ENCODE assay signal across 8 cellular contexts in the genomic region with DNA sequence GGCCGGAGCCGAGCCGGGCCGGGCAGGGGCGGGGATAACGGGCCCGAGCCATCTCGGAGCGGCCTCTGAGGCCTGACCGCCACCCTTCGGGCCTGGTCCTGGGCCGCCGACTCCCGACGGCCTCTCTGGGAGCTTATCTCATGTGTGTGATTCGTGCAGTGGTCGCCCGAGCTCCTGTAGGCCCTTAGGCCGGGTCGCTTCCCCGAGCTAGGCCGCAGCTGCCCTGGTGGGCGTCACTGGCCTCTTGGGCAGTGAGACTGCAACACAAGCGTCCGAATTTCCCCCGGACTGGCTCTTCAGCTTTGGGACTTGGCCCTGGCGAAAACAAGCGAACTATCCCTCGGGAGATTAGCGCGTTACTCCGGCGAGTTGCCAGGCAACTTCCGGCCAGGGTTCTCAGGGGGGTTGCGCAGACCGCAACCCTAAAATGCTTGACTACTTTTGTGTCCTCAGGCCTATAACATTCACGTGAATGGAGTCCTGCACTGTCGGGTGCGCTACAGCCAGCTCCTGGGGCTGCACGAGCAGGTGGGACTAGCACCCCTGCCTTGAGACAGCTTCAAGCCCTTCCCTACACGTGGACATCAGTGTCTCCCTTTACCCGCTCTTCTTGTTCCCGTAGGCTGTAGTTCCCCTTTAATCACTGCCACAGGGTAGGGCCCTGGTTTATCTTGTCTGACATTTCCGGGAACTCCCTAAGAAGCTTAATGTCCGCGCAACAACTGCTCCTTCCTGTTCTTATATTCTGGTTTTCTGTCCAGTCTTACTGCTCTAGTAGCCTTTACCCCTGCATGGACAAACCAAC. TPM values are rescaled to one million over a fixed set of nuclear protein-coding genes. Genes with fewer than 3 reads are reported as not detected.
A peak's percentile ranks its signal among the peaks of the same experiment; 100 is the strongest.
DNase-seq lines count a peak whose midpoint lies in the region; ATAC-seq lines count a peak whose summit lies in the region.

No MANE protein-coding gene starts in this region.

- H3K9me3 ChIP-seq in ES-I3 (ENCODE audit: control insufficient read depth, insufficient read depth, low read length) (no peaks in the 10 kb centered on the region), HUES48 (ENCODE audit: control insufficient read depth, insufficient read depth, low read length) (no peaks in the 10 kb centered on the region), ectodermal cell (ENCODE audit: control insufficient read depth, low read length) (no peaks in the 10 kb centered on the region)

- H3K27me3 ChIP-seq in HUES48 (ENCODE audit: control insufficient read depth, insufficient read depth, low read length) (no peaks in the 10 kb centered on the region), ectodermal cell (ENCODE audit: control insufficient read depth, insufficient read depth, low read length, poor library complexity, severe bottlenecking) (no peaks in the 10 kb centered on the region)

- peak; percentile 28 for ATAC-seq in GM21423 (IDR thresholded peaks at IDR 0.05; ENCODE audit: unreplicated experiment)

- H3K4me3 ChIP-seq in HUES48 (ENCODE audit: low read depth, low read length) = peak overlapping the region; percentile 73
- H3K4me3 ChIP-seq in ectodermal cell (ENCODE audit: insufficient read depth, low read depth, low read length) = peak overlapping the region; percentile 88

- DNase-seq in T-helper 9 cell = peak; percentile 15
- peak; percentile 46 for DNase-seq in medulla oblongata (ENCODE audit: extremely low spot score)
- DNase-seq in HPDE6-E6E7 (ENCODE audit: extremely low spot score) = no peak

- WGBS in ectodermal cell, 2 experiments = 5 to 6% methylated on average over 46 of the region's 46 CpGs

- H3K4me1 ChIP-seq in ES-I3 (ENCODE audit: insufficient read depth, low read length) (peaks cover 18% of the 10 kb centered on the region), HUES48 (ENCODE audit: control insufficient read depth, insufficient read depth, low read length) (peaks cover 3% of the 10 kb centered on the region; the same call in 1 of the 2 replicates), ectodermal cell (ENCODE audit: control insufficient read depth, insufficient read depth, low read length) (peaks cover 14% of the 10 kb centered on the region)

- H3K36me3 ChIP-seq in ES-I3 (ENCODE audit: insufficient read depth, low read length) = peaks cover 35% of the 10 kb centered on the region
- H3K36me3 ChIP-seq in HUES48 (ENCODE audit: control insufficient read depth, insufficient read depth, low read length) = peaks cover 66% of the 10 kb centered on the region
- H3K36me3 ChIP-seq in ectodermal cell (ENCODE audit: control insufficient read depth, insufficient read depth, low read length) = peaks cover 48% of the 10 kb centered on the region

- H3K27ac ChIP-seq in HUES48 (ENCODE audit: low read depth, low read length) (peak overlapping the region; percentile 65), ectodermal cell (ENCODE audit: insufficient read depth, low read depth, low read length, poor library complexity, severe bottlenecking) (peak overlapping the region; percentile 53), temporal lobe (ENCODE audit: low read depth, low read length) (peak overlapping the region; percentile 81)

- H3K9ac ChIP-seq in ES-I3 (ENCODE audit: low read depth, low read length) (peak overlapping the region; percentile 88), HUES48 (ENCODE audit: low read depth, low read length) (peak overlapping the region; percentile 75)

RNA-seq across cellular contexts. Expression of gene SNX17, which starts 0.6 kb away (rescaled TPM):
- 83.8 TPM for polyA plus RNA-seq in ectodermal cell (2013, experiment 1 of 4)
- 92.4 TPM for polyA plus RNA-seq in ectodermal cell (2013, experiment 2 of 4)
- 65.9 TPM for polyA plus RNA-seq in ectodermal cell (2013, experiment 3 of 4)
- 75.7 TPM for polyA plus RNA-seq in ectodermal cell (2013, experiment 4 of 4)
- total RNA-seq in temporal lobe = 38.8 TPM

RNA-seq across cellular contexts. Expression of gene EIF2B4, which starts 0.9 kb away (rescaled TPM):
- polyA plus RNA-seq in ectodermal cell (2013, experiment 1 of 4) = 64.2 TPM
- polyA plus RNA-seq in ectodermal cell (2013, experiment 2 of 4) = 65.0 TPM
- polyA plus RNA-seq in ectodermal cell (2013, experiment 3 of 4) = 51.2 TPM
- 60.3 TPM for polyA plus RNA-seq in ectodermal cell (2013, experiment 4 of 4)
- 12.3 TPM for total RNA-seq in temporal lobe

RNA-seq across cellular contexts. Expression of gene ZNF513, which starts 9.5 kb away (rescaled TPM):
- 30.7 TPM for polyA plus RNA-seq in ectodermal cell (2013, experiment 1 of 4)
- 34.7 TPM for polyA plus RNA-seq in ectodermal cell (2013, experiment 2 of 4)
- polyA plus RNA-seq in ectodermal cell (2013, experiment 3 of 4) = 27.8 TPM
- 30.9 TPM for polyA plus RNA-seq in ectodermal cell (2013, experiment 4 of 4)
- total RNA-seq in temporal lobe = 9.1 TPM

RNA-seq across cellular contexts. Expression of gene GTF3C2, which starts 14.5 kb away (rescaled TPM):
- polyA plus RNA-seq in ectodermal cell (2013, experiment 1 of 4) = 115 TPM
- 115 TPM for polyA plus RNA-seq in ectodermal cell (2013, experiment 2 of 4)
- 78.5 TPM for polyA plus RNA-seq in ectodermal cell (2013, experiment 3 of 4)
- 97.4 TPM for polyA plus RNA-seq in ectodermal cell (2013, experiment 4 of 4)
- 40.8 TPM for total RNA-seq in temporal lobe

RNA-seq across cellular contexts. Expression of gene PPM1G, which starts 38.4 kb away (rescaled TPM):
- polyA plus RNA-seq in ectodermal cell (2013, experiment 1 of 4) = 144 TPM
- polyA plus RNA-seq in ectodermal cell (2013, experiment 2 of 4) = 138 TPM
- polyA plus RNA-seq in ectodermal cell (2013, experiment 3 of 4) = 111 TPM
- polyA plus RNA-seq in ectodermal cell (2013, experiment 4 of 4) = 120 TPM
- 47.7 TPM for total RNA-seq in temporal lobe
